In genomic region chr19:48332351-48332661, GRCh38 we compare ENCODE assay signal across 8 cellular contexts. TPM values are rescaled to one million over a fixed set of nuclear protein-coding genes. Genes with fewer than 3 reads are reported as not detected.
DNase-seq lines count a peak whose midpoint lies in the region; ATAC-seq and TF ChIP-seq lines count a peak whose summit lies in the region.

No MANE protein-coding gene starts in this region.

- TF ChIP-seq EP300 in tibial nerve (IDR thresholded peaks at IDR 0.05) = no peak

- no peak for TF ChIP-seq CTCF in body of pancreas (IDR thresholded peaks at IDR 0.05)
- TF ChIP-seq CTCF in tibial nerve (IDR thresholded peaks at IDR 0.05) = no peak

- H3K4me1 ChIP-seq in body of pancreas (peaks cover 47% of the 10 kb centered on the region), mesodermal cell (ENCODE audit: control insufficient read depth, insufficient read depth, low read length, poor library complexity, severe bottlenecking) (peaks cover 4% of the 10 kb centered on the region), tibial nerve (peaks cover 0 to 53% (median 17%) of the 10 kb centered on the region in 4 donors)

- DNase-seq in activated naive CD4-positive, alpha-beta T cell treated with anti-CD3 and anti-CD28 coated beads, Interleukin-2, amount 50 U/mL, for 72 hours (ENCODE audit: low spot score in 2 of 2) = no peak
- DNase-seq in body of pancreas (no peak), tibial nerve (ENCODE audit: low spot score in 2 of 2) (no peak), DMS153 (lab: John Stamatoyannopoulos, UW) (no peak), NCI-H2227 treated with DMSO at 0.1 percent for 48 hours (lab: John Stamatoyannopoulos, UW) (no peak)

- no peak for TF ChIP-seq POLR2A in body of pancreas (IDR thresholded peaks at IDR 0.05)
- no peak for TF ChIP-seq POLR2A in tibial nerve (IDR thresholded peaks at IDR 0.05)

- peaks cover 68% of the 10 kb centered on the region for H3K4me1 Mint-ChIP-seq in activated naive CD4-positive, alpha-beta T cell treated with anti-CD3 and anti-CD28 coated beads, Interleukin-2, amount 50 U/mL, for 24 hours

- H3K9me3 Mint-ChIP-seq in activated naive CD4-positive, alpha-beta T cell treated with anti-CD3 and anti-CD28 coated beads, Interleukin-2, amount 50 U/mL, for 24 hours = no peaks in the 10 kb centered on the region
- H3K9me3 Mint-ChIP-seq in activated naive CD4-positive, alpha-beta T cell treated with anti-CD3 and anti-CD28 coated beads, Interleukin-2, amount 50 U/mL, for 72 hours = no peaks in the 10 kb centered on the region

- peaks cover 9% of the 10 kb centered on the region for H3K36me3 Mint-ChIP-seq in activated naive CD4-positive, alpha-beta T cell treated with anti-CD3 and anti-CD28 coated beads, Interleukin-2, amount 50 U/mL, for 24 hours
- H3K36me3 Mint-ChIP-seq in activated naive CD4-positive, alpha-beta T cell treated with anti-CD3 and anti-CD28 coated beads, Interleukin-2, amount 50 U/mL, for 72 hours = peaks cover 0 to 45% of the 10 kb centered on the region in 2 donors

- H3K27me3 ChIP-seq in body of pancreas = no peaks in the 10 kb centered on the region
- H3K27me3 ChIP-seq in tibial nerve = no peaks in the 10 kb centered on the region

- H3K4me3 ChIP-seq in body of pancreas (no peak overlapping the region), mesodermal cell (ENCODE audit: extremely low read depth, insufficient read depth, low read length, poor library complexity, severe bottlenecking) (no peak overlapping the region), tibial nerve (peak overlapping the region in 2 of 4 donors; percentile 45 to 49)

- H3K36me3 ChIP-seq in body of pancreas (replicated peaks in 1 of 2; ENCODE audit: insufficient read depth in 1 of 2, low read depth in 2 of 2) = no peaks in the 10 kb centered on the region
- H3K36me3 ChIP-seq in mesodermal cell (ENCODE audit: control insufficient read depth, insufficient read depth, low read length) = peaks cover 36% of the 10 kb centered on the region
- peaks cover 0 to 45% (median 0%) of the 10 kb centered on the region in 3 donors for H3K36me3 ChIP-seq in tibial nerve

- H3K9me3 ChIP-seq in body of pancreas = no peaks in the 10 kb centered on the region
- peaks cover 4% of the 10 kb centered on the region for H3K9me3 ChIP-seq in mesodermal cell (ENCODE audit: control insufficient read depth, low read length)
- no peaks in the 10 kb centered on the region for H3K9me3 ChIP-seq in tibial nerve

- WGBS in body of pancreas, 2 donors = 6 to 11% methylated on average over 6 of the region's 6 CpGs
- 87 to 88% methylated on average over 3 to 6 of the region's 6 CpGs for WGBS in mesodermal cell (ENCODE audit: insufficient coverage in 2 of 2), 2 experiments
- 56 to 61% methylated on average over 6 of the region's 6 CpGs for WGBS in tibial nerve, 2 donors

- intact Hi-C loops in body of pancreas (cut with DNase I) = no loop called here

- H3K4me3 Mint-ChIP-seq in activated naive CD4-positive, alpha-beta T cell treated with anti-CD3 and anti-CD28 coated beads, Interleukin-2, amount 50 U/mL, for 24 hours = peak overlapping the region; percentile 94

- no peaks in the 10 kb centered on the region for H3K27me3 Mint-ChIP-seq in activated naive CD4-positive, alpha-beta T cell treated with anti-CD3 and anti-CD28 coated beads, Interleukin-2, amount 50 U/mL, for 24 hours

- no peak for ATAC-seq in activated naive CD4-positive, alpha-beta T cell treated with anti-CD3 and anti-CD28 coated beads, Interleukin-2, amount 50 U/mL, for 72 hours
- no peak for ATAC-seq in body of pancreas
- ATAC-seq in GM18511 (IDR thresholded peaks at IDR 0.05; ENCODE audit: unreplicated experiment) = no peak

- H3K27ac Mint-ChIP-seq in activated naive CD4-positive, alpha-beta T cell treated with anti-CD3 and anti-CD28 coated beads, Interleukin-2, amount 50 U/mL, for 24 hours = peak overlapping the region; percentile 73
- peak overlapping the region in 1 of 2 donors; percentile 92 for H3K27ac Mint-ChIP-seq in activated naive CD4-positive, alpha-beta T cell treated with anti-CD3 and anti-CD28 coated beads, Interleukin-2, amount 50 U/mL, for 72 hours

- H3K27ac ChIP-seq in body of pancreas (peak overlapping the region; percentile 68 to 93 (median 88)), mesodermal cell (ENCODE audit: low read depth, low read length, severe bottlenecking) (peak overlapping the region; percentile 26), tibial nerve (peak overlapping the region; percentile 58 to 89 (median 86))

RNA-seq across cellular contexts. Expression of gene EMP3, which starts 7.0 kb away (rescaled TPM):
- 100 to 1,000 TPM in 1 of 2 donors, 10 to 100 TPM in 1; 55.4 to 211 TPM for total RNA-seq in activated naive CD4-positive, alpha-beta T cell treated with anti-CD3 and anti-CD28 coated beads, Interleukin-2, amount 50 U/mL, for 72 hours
- total RNA-seq in body of pancreas (1 to 10 TPM; 2.6 to 7.0 TPM), tibial nerve (10 to 100 TPM; 22.2 to 52.5 (median 33.3) TPM)
- 141 TPM for polyA plus RNA-seq in mesodermal cell (2013, experiment 1 of 2)
- 122 TPM for polyA plus RNA-seq in mesodermal cell (2013, experiment 2 of 2)

RNA-seq across cellular contexts. Expression of gene TMEM143, which starts 31.4 kb away (rescaled TPM):
- total RNA-seq in activated naive CD4-positive, alpha-beta T cell treated with anti-CD3 and anti-CD28 coated beads, Interleukin-2, amount 50 U/mL, for 72 hours = 10 to 100 TPM; 24.1 to 48.1 TPM
- 10 to 100 TPM; 14.5 to 16.1 TPM for total RNA-seq in body of pancreas
- polyA plus RNA-seq in mesodermal cell (2013, experiment 1 of 2) = 8.3 TPM
- 8.2 TPM for polyA plus RNA-seq in mesodermal cell (2013, experiment 2 of 2)
- 10 to 100 TPM in 2 of 4 donors, 1 to 10 TPM in 2; 8.3 to 14.4 (median 10.2) TPM for total RNA-seq in tibial nerve

RNA-seq across cellular contexts. Expression of gene SYNGR4, which starts 31.9 kb away (rescaled TPM):
- total RNA-seq in activated naive CD4-positive, alpha-beta T cell treated with anti-CD3 and anti-CD28 coated beads, Interleukin-2, amount 50 U/mL, for 72 hours = under 1 TPM in 1 of 2 donors, not detected in 1; 0.41 TPM
- under 1 TPM in 1 of 2 donors, not detected in 1; 0.78 TPM for total RNA-seq in body of pancreas
- not detected for polyA plus RNA-seq in mesodermal cell (2013, experiment 1 of 2)
- not detected for polyA plus RNA-seq in mesodermal cell (2013, experiment 2 of 2)
- total RNA-seq in tibial nerve = not detected

RNA-seq across cellular contexts. Expression of gene KDELR1, which starts 59.0 kb away (rescaled TPM):
- 100 to 1,000 TPM in 1 of 2 donors, 10 to 100 TPM in 1; 91.1 to 108 TPM for total RNA-seq in activated naive CD4-positive, alpha-beta T cell treated with anti-CD3 and anti-CD28 coated beads, Interleukin-2, amount 50 U/mL, for 72 hours
- total RNA-seq in body of pancreas (10 to 100 TPM; 47.5 to 51.4 TPM), tibial nerve (10 to 100 TPM; 51.3 to 78.6 (median 65.8) TPM)
- polyA plus RNA-seq in mesodermal cell (2013, experiment 1 of 2) = 336 TPM
- polyA plus RNA-seq in mesodermal cell (2013, experiment 2 of 2) = 302 TPM

Comparison
In these comparisons a context has a peak if more than half of its experiments do, and no peak if none do; other contexts are left out.
1. H3K27ac ChIP-seq: peak in every context shown above with its lines; median percentile 88 in body of pancreas; 86 in tibial nerve; 26 in mesodermal cell.